ENCODE assay signal across 9 cellular contexts in the genomic region with DNA sequence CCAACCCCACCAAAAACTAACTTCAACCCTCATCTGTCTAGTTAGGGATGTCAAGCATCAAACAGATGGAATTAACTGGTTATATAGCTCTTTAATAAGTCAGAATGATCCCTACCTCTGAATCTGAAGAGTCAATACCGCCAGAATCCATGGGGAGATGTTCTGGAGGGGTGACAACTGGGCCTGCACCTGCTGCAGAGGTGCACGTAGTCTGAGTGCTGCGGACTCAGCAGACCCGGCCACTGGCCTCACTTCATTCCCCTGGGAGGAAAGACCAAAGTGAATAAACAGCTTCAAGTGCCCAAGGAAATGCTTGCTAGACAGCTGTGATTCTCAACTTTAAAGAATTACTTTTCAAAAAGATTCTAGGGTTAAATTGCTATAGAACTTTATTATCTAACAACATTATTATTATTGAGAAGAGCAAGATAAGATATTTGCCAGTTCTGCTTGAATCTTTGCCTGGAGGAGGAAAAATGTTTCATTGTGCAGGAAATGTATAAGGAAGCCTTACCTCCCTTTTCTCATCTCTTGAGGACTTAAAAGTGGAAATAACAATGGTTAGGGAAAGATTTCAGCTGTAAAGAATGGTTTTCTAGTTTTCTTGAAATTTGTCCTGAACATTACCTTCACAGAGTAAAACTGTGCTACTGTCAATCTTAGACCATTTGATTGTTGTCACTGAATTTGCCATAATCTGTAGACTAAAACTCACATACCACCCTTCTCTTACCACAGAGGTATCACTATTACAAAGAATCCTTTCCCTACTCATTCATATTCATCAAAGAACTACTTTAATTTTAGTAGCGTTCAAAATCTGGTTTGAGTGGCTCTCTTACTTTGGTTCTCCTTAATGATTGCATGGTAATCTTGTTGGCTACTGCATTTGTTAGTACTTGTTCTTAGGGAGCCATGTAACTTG. TPM values are rescaled to one million over a fixed set of nuclear protein-coding genes. Genes with fewer than 3 reads are reported as not detected.
DNase-seq lines count a peak whose midpoint lies in the region; ATAC-seq and TF ChIP-seq lines count a peak whose summit lies in the region.
"Had no signal": no experiment of that assay in that cellular context is flagged by ENCODE, and none has a peak within 500 bp of the region (broad histone marks: within the 10 kb centered on the region; RNA-seq: fewer than 3 reads in every experiment).

No MANE protein-coding gene starts in this region.

- H4K20me1 ChIP-seq in Karpas-422 (ENCODE audit: insufficient read depth, low read depth, low read length) = 0 out of 2 replicates have a peak, but pooled peaks cover 5% of the 10 kb centered on the region

- peak overlapping the region; percentile 65 for H3K4me3 ChIP-seq in lower lobe of right lung
- no peak overlapping the region for H3K4me3 ChIP-seq in Karpas-422 (ENCODE audit: low read length)

- H3K36me3 Mint-ChIP-seq in stimulated activated naive CD8-positive, alpha-beta T cell treated with anti-CD3 and anti-CD28 coated beads, Interleukin-15, Interleukin-2, amounts not matched to agents 100 ng/mL and 50 ng/mL, for 24 hours (ENCODE audit: low read depth) = peaks cover 64% of the 10 kb centered on the region
- H3K36me3 Mint-ChIP-seq in activated T-helper 2 cell treated with anti-CD3 and anti-CD28 coated beads, Interferon-gamma antibody, Interleukin-2, Interleukin-4, amounts not matched to agents 10 μg/mL and 5 μg/mL and 100 μg/mL, durations not matched to agents 14 hours and 24 hours and 36 hours (ENCODE audit: low read depth) = peaks cover 80% of the 10 kb centered on the region

- no peak overlapping the region for H3K4me2 ChIP-seq in Karpas-422 (ENCODE audit: low read depth, low read length, poor library complexity, severe bottlenecking)

- H3K27me3 Mint-ChIP-seq in stimulated activated naive CD8-positive, alpha-beta T cell treated with anti-CD3 and anti-CD28 coated beads, Interleukin-15, Interleukin-2, amounts not matched to agents 100 ng/mL and 50 ng/mL, for 24 hours = no peaks in the 10 kb centered on the region
- no peaks in the 10 kb centered on the region for H3K27me3 Mint-ChIP-seq in activated T-helper 2 cell treated with anti-CD3 and anti-CD28 coated beads, Interferon-gamma antibody, Interleukin-2, Interleukin-4, amounts not matched to agents 10 μg/mL and 5 μg/mL and 100 μg/mL, durations not matched to agents 14 hours and 24 hours and 36 hours (ENCODE audit: low read depth)

- no peaks in the 10 kb centered on the region for H3K9me3 ChIP-seq in lower lobe of right lung
- no peaks in the 10 kb centered on the region for H3K9me3 ChIP-seq in Karpas-422 (ENCODE audit: low read length)

- H3K9me2 ChIP-seq in Karpas-422 (replicated peaks; ENCODE audit: insufficient read depth, low read length) = no peaks in the 10 kb centered on the region

- H3K27ac ChIP-seq in lower lobe of right lung (peak overlapping the region; percentile 19), Karpas-422 (ENCODE audit: low read length) (no peak overlapping the region)

- H3K4me1 ChIP-seq in lower lobe of right lung (peaks cover 56% of the 10 kb centered on the region), Karpas-422 (ENCODE audit: low read length) (peaks cover 33% of the 10 kb centered on the region)

- intact Hi-C loops in activated T-helper 2 cell treated with anti-CD3 and anti-CD28 coated beads, Interferon-gamma antibody, Interleukin-2, Interleukin-4, amounts not matched to agents 10 μg/mL and 5 μg/mL and 100 μg/mL, durations not matched to agents 14 hours and 24 hours and 36 hours (cut with micrococcal nuclease) = loop anchor here (5.0 kb wide), 1 partner anchor 471 kb away; a partner anchor contains a TSS
- intact Hi-C loops in lower lobe of right lung (cut with DNase I) = no loop called here

- no peaks in the 10 kb centered on the region for H3K27me3 ChIP-seq in lower lobe of right lung (ENCODE audit: low read depth)
- H3K27me3 ChIP-seq in Karpas-422 (ENCODE audit: low read length) = no peaks in the 10 kb centered on the region

- no peak for DNase-seq in stimulated activated naive CD8-positive, alpha-beta T cell treated with anti-CD3 and anti-CD28 coated beads, Interleukin-15, Interleukin-2, amounts not matched to agents 100 U/mL and 50 U/mL, for 24 hours
- no peak for DNase-seq in activated T-helper 2 cell treated with anti-CD3 and anti-CD28 coated beads, Interferon-gamma antibody, Interleukin-2, Interleukin-4, amounts not matched to agents 10 μg/mL and 5 μg/mL and 100 μg/mL, durations not matched to agents 14 hours and 24 hours and 36 hours (ENCODE audit: low spot score)
- DNase-seq in lower lobe of right lung = no peak
- DNase-seq in MV-4-11 (lab: John Stamatoyannopoulos, UW) = no peak
- DNase-seq in activated gamma-delta T cell treated with Interleukin-2 at 50 U/mL for 16 hours = no peak
- no peak for DNase-seq in Karpas-422
- DNase-seq: stimulated activated CD4-positive, alpha-beta T cell treated with anti-CD3 and anti-CD28 coated beads, Interleukin-15, amount 100 ng/mL, for 24 hours had no signal

- peak overlapping the region; percentile 67 for H3K4me3 Mint-ChIP-seq in stimulated activated naive CD8-positive, alpha-beta T cell treated with anti-CD3 and anti-CD28 coated beads, Interleukin-15, Interleukin-2, amounts not matched to agents 100 ng/mL and 50 ng/mL, for 24 hours
- peak overlapping the region; percentile 67 for H3K4me3 Mint-ChIP-seq in activated T-helper 2 cell treated with anti-CD3 and anti-CD28 coated beads, Interferon-gamma antibody, Interleukin-2, Interleukin-4, amounts not matched to agents 10 μg/mL and 5 μg/mL and 100 μg/mL, durations not matched to agents 14 hours and 24 hours and 36 hours (ENCODE audit: low read depth)

- H3K36me3 ChIP-seq in lower lobe of right lung (peaks cover 67% of the 10 kb centered on the region), Karpas-422 (ENCODE audit: insufficient read depth, low read length) (peaks cover 40% of the 10 kb centered on the region)

- TF ChIP-seq CTCF in lower lobe of right lung (IDR thresholded peaks at IDR 0.05) = no peak

- peaks cover 57% of the 10 kb centered on the region for H3K79me2 ChIP-seq in Karpas-422 (ENCODE audit: low read length)

- peak overlapping the region; percentile 78 for H3K27ac Mint-ChIP-seq in stimulated activated naive CD8-positive, alpha-beta T cell treated with anti-CD3 and anti-CD28 coated beads, Interleukin-15, Interleukin-2, amounts not matched to agents 100 ng/mL and 50 ng/mL, for 24 hours
- peak overlapping the region; percentile 65 for H3K27ac Mint-ChIP-seq in activated T-helper 2 cell treated with anti-CD3 and anti-CD28 coated beads, Interferon-gamma antibody, Interleukin-2, Interleukin-4, amounts not matched to agents 10 μg/mL and 5 μg/mL and 100 μg/mL, durations not matched to agents 14 hours and 24 hours and 36 hours

- H3K9me3 Mint-ChIP-seq in stimulated activated naive CD8-positive, alpha-beta T cell treated with anti-CD3 and anti-CD28 coated beads, Interleukin-15, Interleukin-2, amounts not matched to agents 100 ng/mL and 50 ng/mL, for 24 hours = no peaks in the 10 kb centered on the region
- H3K9me3 Mint-ChIP-seq in activated T-helper 2 cell treated with anti-CD3 and anti-CD28 coated beads, Interferon-gamma antibody, Interleukin-2, Interleukin-4, amounts not matched to agents 10 μg/mL and 5 μg/mL and 100 μg/mL, durations not matched to agents 14 hours and 24 hours and 36 hours = no peaks in the 10 kb centered on the region

- H3K9ac ChIP-seq in Karpas-422 (ENCODE audit: low read length) = no peak overlapping the region

- ATAC-seq in stimulated activated naive CD8-positive, alpha-beta T cell treated with anti-CD3 and anti-CD28 coated beads, Interleukin-15, Interleukin-2, amounts not matched to agents 100 U/mL and 50 U/mL, for 24 hours = no peak
- ATAC-seq in lower lobe of right lung = no peak
- no peak for ATAC-seq in GM21825 (IDR thresholded peaks at IDR 0.05; ENCODE audit: unreplicated experiment)

- H2AFZ ChIP-seq in Karpas-422 (ENCODE audit: low read length) = no peak overlapping the region

- peaks cover 78% of the 10 kb centered on the region for H3K4me1 Mint-ChIP-seq in stimulated activated naive CD8-positive, alpha-beta T cell treated with anti-CD3 and anti-CD28 coated beads, Interleukin-15, Interleukin-2, amounts not matched to agents 100 ng/mL and 50 ng/mL, for 24 hours (ENCODE audit: low read depth)
- H3K4me1 Mint-ChIP-seq in activated T-helper 2 cell treated with anti-CD3 and anti-CD28 coated beads, Interferon-gamma antibody, Interleukin-2, Interleukin-4, amounts not matched to agents 10 μg/mL and 5 μg/mL and 100 μg/mL, durations not matched to agents 14 hours and 24 hours and 36 hours (ENCODE audit: low read depth) = peaks cover 52% of the 10 kb centered on the region

RNA-seq across cellular contexts. Expression of a gene that starts 4.2 kb away (rescaled TPM):
- 146 and 152 TPM in 2 replicates for total RNA-seq in activated T-helper 2 cell treated with anti-CD3 and anti-CD28 coated beads, Interferon-gamma antibody, Interleukin-2, Interleukin-4, amounts not matched to agents 10 μg/mL and 5 μg/mL and 100 μg/mL, durations not matched to agents 14 hours and 24 hours and 36 hours
- 216 TPM for total RNA-seq in lower lobe of right lung
- total RNA-seq in Karpas-422 (2014; rRNA removed; shearing (Covaris generic); ENCODE audit: low replicate concordance) = 121 and 187 TPM in 2 replicates

RNA-seq across cellular contexts. Expression of a gene that starts 23.7 kb away (rescaled TPM):
- total RNA-seq in activated T-helper 2 cell treated with anti-CD3 and anti-CD28 coated beads, Interferon-gamma antibody, Interleukin-2, Interleukin-4, amounts not matched to agents 10 μg/mL and 5 μg/mL and 100 μg/mL, durations not matched to agents 14 hours and 24 hours and 36 hours = 33.9 and 38.6 TPM in 2 replicates
- 21.4 TPM for total RNA-seq in lower lobe of right lung
- total RNA-seq in Karpas-422 (2014; rRNA removed; shearing (Covaris generic); ENCODE audit: low replicate concordance) = 17.4 and 26.1 TPM in 2 replicates

RNA-seq across cellular contexts. Expression of a gene that starts 54.4 kb away (rescaled TPM):
- 14.1 and 14.6 TPM in 2 replicates for total RNA-seq in activated T-helper 2 cell treated with anti-CD3 and anti-CD28 coated beads, Interferon-gamma antibody, Interleukin-2, Interleukin-4, amounts not matched to agents 10 μg/mL and 5 μg/mL and 100 μg/mL, durations not matched to agents 14 hours and 24 hours and 36 hours
- 13.4 TPM for total RNA-seq in lower lobe of right lung
- total RNA-seq in Karpas-422 (2014; rRNA removed; shearing (Covaris generic); ENCODE audit: low replicate concordance) = 20.7 and 24.1 TPM in 2 replicates

RNA-seq across cellular contexts. Expression of a gene that starts 54.6 kb away (rescaled TPM):
- 33.7 and 33.8 TPM in 2 replicates for total RNA-seq in activated T-helper 2 cell treated with anti-CD3 and anti-CD28 coated beads, Interferon-gamma antibody, Interleukin-2, Interleukin-4, amounts not matched to agents 10 μg/mL and 5 μg/mL and 100 μg/mL, durations not matched to agents 14 hours and 24 hours and 36 hours
- total RNA-seq in lower lobe of right lung = 10.0 TPM
- 31.7 and 36.2 TPM in 2 replicates for total RNA-seq in Karpas-422 (2014; rRNA removed; shearing (Covaris generic); ENCODE audit: low replicate concordance)
